1 cellular context compared by ENCODE assay signal in genomic region chr17:69269174-69269998, GRCh38.
TF ChIP-seq lines count a peak whose summit lies in the region.

No MANE protein-coding gene starts in this region.

TF ChIP-seq in GM12878, 131 proteins besides CTCF, POLR2A, EP300 and RAD21:
- TF ChIP-seq NFYA (IDR thresholded peaks at IDR 0.05; ENCODE audit: borderline replicate concordance, low read depth, low read length) (no peak), BCL3 (IDR thresholded peaks at IDR 0.05; ENCODE audit: borderline replicate concordance, insufficient read depth, low read depth, low read length, poor library complexity, severe bottlenecking) (no peak), HDGF (IDR thresholded peaks at IDR 0.05) (no peak), RCOR1 (conservative IDR thresholded peaks at IDR 0.05; ENCODE audit: low read depth, low read length) (no peak), SMAD5 (IDR thresholded peaks at IDR 0.05; ENCODE audit: low read depth) (no peak), YBX1 (IDR thresholded peaks at IDR 0.05) (no peak), BCLAF1 (IDR thresholded peaks at IDR 0.05) (no peak), ZZZ3 (IDR thresholded peaks at IDR 0.05; ENCODE audit: control insufficient read depth, insufficient read length, low read depth) (no peak), RBBP5 (conservative IDR thresholded peaks at IDR 0.05) (no peak), FOXK2 (IDR thresholded peaks at IDR 0.05) (no peak), ZNF274 (IDR thresholded peaks at IDR 0.05; ENCODE audit: insufficient read depth, insufficient read length) (no peak)
- TF ChIP-seq, protein P1, sequence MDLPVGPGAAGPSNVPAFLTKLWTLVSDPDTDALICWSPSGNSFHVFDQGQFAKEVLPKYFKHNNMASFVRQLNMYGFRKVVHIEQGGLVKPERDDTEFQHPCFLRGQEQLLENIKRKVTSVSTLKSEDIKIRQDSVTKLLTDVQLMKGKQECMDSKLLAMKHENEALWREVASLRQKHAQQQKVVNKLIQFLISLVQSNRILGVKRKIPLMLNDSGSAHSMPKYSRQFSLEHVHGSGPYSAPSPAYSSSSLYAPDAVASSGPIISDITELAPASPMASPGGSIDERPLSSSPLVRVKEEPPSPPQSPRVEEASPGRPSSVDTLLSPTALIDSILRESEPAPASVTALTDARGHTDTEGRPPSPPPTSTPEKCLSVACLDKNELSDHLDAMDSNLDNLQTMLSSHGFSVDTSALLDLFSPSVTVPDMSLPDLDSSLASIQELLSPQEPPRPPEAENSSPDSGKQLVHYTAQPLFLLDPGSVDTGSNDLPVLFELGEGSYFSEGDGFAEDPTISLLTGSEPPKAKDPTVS (IDR thresholded peaks at IDR 0.05; ENCODE audit: low read depth, low read length): no peak
- TF ChIP-seq, protein P2, sequence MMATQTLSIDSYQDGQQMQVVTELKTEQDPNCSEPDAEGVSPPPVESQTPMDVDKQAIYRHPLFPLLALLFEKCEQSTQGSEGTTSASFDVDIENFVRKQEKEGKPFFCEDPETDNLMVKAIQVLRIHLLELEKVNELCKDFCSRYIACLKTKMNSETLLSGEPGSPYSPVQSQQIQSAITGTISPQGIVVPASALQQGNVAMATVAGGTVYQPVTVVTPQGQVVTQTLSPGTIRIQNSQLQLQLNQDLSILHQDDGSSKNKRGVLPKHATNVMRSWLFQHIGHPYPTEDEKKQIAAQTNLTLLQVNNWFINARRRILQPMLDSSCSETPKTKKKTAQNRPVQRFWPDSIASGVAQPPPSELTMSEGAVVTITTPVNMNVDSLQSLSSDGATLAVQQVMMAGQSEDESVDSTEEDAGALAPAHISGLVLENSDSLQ (IDR thresholded peaks at IDR 0.05): no peak
TF ChIP-seq in GM12878: peak in this region for 0.
